9 cellular contexts compared by ENCODE assay signal in the genomic region with DNA sequence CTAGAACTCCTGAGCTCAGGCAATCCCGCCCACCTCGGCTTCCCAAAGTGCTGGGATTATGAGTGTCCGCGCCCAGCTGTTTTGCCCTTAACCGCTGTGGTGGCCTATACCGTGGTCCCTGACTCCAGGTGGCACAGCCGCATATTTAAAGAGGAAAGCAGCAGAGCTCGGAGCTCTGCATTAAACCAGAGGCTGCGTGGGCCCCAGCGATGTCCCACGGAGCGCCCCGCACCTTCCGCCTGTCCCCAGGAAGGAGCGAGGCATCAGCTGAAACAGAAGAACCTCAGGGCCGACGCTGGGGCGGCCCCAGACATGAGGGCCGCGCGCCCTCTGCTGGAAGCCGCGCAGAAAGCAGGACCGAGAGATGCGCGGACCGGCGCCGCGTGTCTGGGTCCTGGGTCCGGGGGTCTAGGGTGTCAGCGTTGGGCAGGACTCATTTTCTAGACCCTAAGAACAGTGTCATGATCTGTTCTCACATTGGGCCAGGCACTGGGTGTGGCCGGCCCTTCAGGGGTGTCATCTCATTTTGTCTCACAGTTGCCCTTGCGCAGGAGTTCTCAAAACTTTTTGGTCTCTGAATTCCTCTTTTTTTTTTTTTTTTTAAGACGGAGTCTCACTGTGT. TPM values are rescaled to one million over a fixed set of nuclear protein-coding genes. Genes with fewer than 3 reads are reported as not detected.
A peak's percentile ranks its signal among the peaks of the same experiment; 100 is the strongest.
DNase-seq lines count a peak whose midpoint lies in the region; ATAC-seq, FAIRE-seq and TF ChIP-seq lines count a peak whose summit lies in the region.
"Had no signal": no experiment of that assay in that cellular context is flagged by ENCODE, and none has a peak within 500 bp of the region (broad histone marks: within the 10 kb centered on the region; RNA-seq: fewer than 3 reads in every experiment).

No MANE protein-coding gene starts in this region.

- peaks cover 4% of the 10 kb centered on the region for H3K4me1 Mint-ChIP-seq in activated T-cell treated with anti-CD3 and anti-CD28 coated beads, Interleukin-2, amount 50 U/mL, for 4 hours (ENCODE audit: low read depth)
- peaks cover 5% of the 10 kb centered on the region for H3K4me1 Mint-ChIP-seq in neural progenitor cell
- H3K4me1 Mint-ChIP-seq in stimulated activated naive CD8-positive, alpha-beta T cell treated with anti-CD3 and anti-CD28 coated beads, Interleukin-15, amount 100 ng/mL, for 72 hours: peaks cover 14% of the 10 kb centered on the region

- H3K4me3 ChIP-seq in HL-60 (replicated peaks; ENCODE audit: insufficient read depth, low read length) (no peak overlapping the region), fibroblast of mammary gland (ENCODE audit: control insufficient read depth, low read depth, low read length) (no peak overlapping the region), neural progenitor cell (no peak overlapping the region)

- H3K36me3 ChIP-seq in neural progenitor cell: no peaks in the 10 kb centered on the region

- no peaks in the 10 kb centered on the region for H3K9me3 ChIP-seq in neural progenitor cell (ENCODE audit: low read depth)

- H3K9ac ChIP-seq in neural progenitor cell: no peak overlapping the region

- no peaks in the 10 kb centered on the region for H3K79me2 ChIP-seq in neural progenitor cell (ENCODE audit: low read depth)

- no peak overlapping the region for H3K4me2 ChIP-seq in neural progenitor cell

- DNase-seq in DMS153 treated with DMSO at 0.1 percent for 48 hours (lab: John Stamatoyannopoulos, UW; ENCODE audit: unreplicated experiment) (peak; percentile 54), HL-60 (ENCODE audit: low read depth in 1 of 2, low spot score in 1 of 2) (peak; percentile 57 to 62), RCC 7860 (ENCODE audit: low spot score) (peak; percentile 34), fibroblast of mammary gland (ENCODE audit: low read depth) (peak; percentile 54), neural progenitor cell (ENCODE audit: low spot score) (peak; percentile 91), mesenteric fat pad (ENCODE audit: low spot score) (no peak)
- DNase-seq in activated T-cell treated with anti-CD3 and anti-CD28 coated beads, Interleukin-2, amount 50 U/mL, for 4 hours: peak; percentile 64
- DNase-seq in stimulated activated naive CD8-positive, alpha-beta T cell treated with anti-CD3 and anti-CD28 coated beads, Interleukin-15, amount 100 ng/mL, for 72 hours: peak; percentile 75 to 78

- TF ChIP-seq CTCF in HL-60 (IDR thresholded peaks at IDR 0.05; ENCODE audit: insufficient read depth, low read length): peak; percentile 72
- peak; percentile 78 for TF ChIP-seq CTCF in fibroblast of mammary gland (conservative IDR thresholded peaks at IDR 0.05; ENCODE audit: control insufficient read depth, insufficient read depth, low read depth, low read length)
- TF ChIP-seq CTCF in neural progenitor cell (IDR thresholded peaks at IDR 0.05): peak; percentile 99

- no peaks in the 10 kb centered on the region for H3K36me3 Mint-ChIP-seq in activated T-cell treated with anti-CD3 and anti-CD28 coated beads, Interleukin-2, amount 50 U/mL, for 4 hours (ENCODE audit: insufficient read depth)
- peaks cover 1% of the 10 kb centered on the region for H3K36me3 Mint-ChIP-seq in neural progenitor cell
- H3K36me3 Mint-ChIP-seq: activated naive CD8-positive, alpha-beta T cell had no signal

- no peaks in the 10 kb centered on the region for H3K9me3 Mint-ChIP-seq in activated T-cell treated with anti-CD3 and anti-CD28 coated beads, Interleukin-2, amount 50 U/mL, for 4 hours
- H3K9me3 Mint-ChIP-seq in neural progenitor cell: no peaks in the 10 kb centered on the region
- no peaks in the 10 kb centered on the region for H3K9me3 Mint-ChIP-seq in stimulated activated naive CD8-positive, alpha-beta T cell treated with anti-CD3 and anti-CD28 coated beads, Interleukin-15, amount 100 ng/mL, for 72 hours

- H3K4me1 ChIP-seq in neural progenitor cell: no peaks in the 10 kb centered on the region

- H3K27ac ChIP-seq in HL-60 (replicated peaks): no peak overlapping the region
- H3K27ac ChIP-seq in neural progenitor cell: no peak overlapping the region

- peak overlapping the region; percentile 73 for H2AFZ ChIP-seq in neural progenitor cell (replicated peaks)

- H3K27ac Mint-ChIP-seq in neural progenitor cell: no peak overlapping the region
- H3K27ac Mint-ChIP-seq in stimulated activated naive CD8-positive, alpha-beta T cell treated with anti-CD3 and anti-CD28 coated beads, Interleukin-15, amount 100 ng/mL, for 72 hours: no peak overlapping the region
- H3K27ac Mint-ChIP-seq: activated naive CD8-positive, alpha-beta T cell had no signal

- ATAC-seq in activated T-cell treated with anti-CD3 and anti-CD28 coated beads, Interleukin-2, amount 50 U/mL, for 4 hours: peak; percentile 90
- ATAC-seq in stimulated activated naive CD8-positive, alpha-beta T cell treated with anti-CD3 and anti-CD28 coated beads, Interleukin-15, amount 100 ng/mL, for 72 hours: peak; percentile 87

- H3F3A ChIP-seq in neural progenitor cell (ENCODE audit: low read depth): no peaks in the 10 kb centered on the region

- no peak for FAIRE-seq in RCC 7860 (lab: Jason Lieb, UNC)

- H3K27me3 Mint-ChIP-seq in activated T-cell treated with anti-CD3 and anti-CD28 coated beads, Interleukin-2, amount 50 U/mL, for 4 hours (ENCODE audit: low read depth): no peaks in the 10 kb centered on the region
- peaks cover 3% of the 10 kb centered on the region for H3K27me3 Mint-ChIP-seq in neural progenitor cell (ENCODE audit: insufficient read depth, low read depth)
- H3K27me3 Mint-ChIP-seq in stimulated activated naive CD8-positive, alpha-beta T cell treated with anti-CD3 and anti-CD28 coated beads, Interleukin-15, amount 100 ng/mL, for 72 hours: peaks cover 7% of the 10 kb centered on the region

- H3K4me3 Mint-ChIP-seq in activated T-cell treated with anti-CD3 and anti-CD28 coated beads, Interleukin-2, amount 50 U/mL, for 4 hours: peak overlapping the region; percentile 36
- H3K4me3 Mint-ChIP-seq in neural progenitor cell: no peak overlapping the region
- H3K4me3 Mint-ChIP-seq in stimulated activated naive CD8-positive, alpha-beta T cell treated with anti-CD3 and anti-CD28 coated beads, Interleukin-15, amount 100 ng/mL, for 72 hours: peak overlapping the region in 1 of 2 donors; percentile 39

- H4K20me1 ChIP-seq in neural progenitor cell (ENCODE audit: low read depth): no peaks in the 10 kb centered on the region

- H3K27me3 ChIP-seq in HL-60 (ENCODE audit: insufficient read depth, poor library complexity, severe bottlenecking) (no peaks in the 10 kb centered on the region), neural progenitor cell (no peaks in the 10 kb centered on the region)

RNA-seq across cellular contexts. Expression of a gene that starts 37.7 kb away (rescaled TPM):
- under 1 TPM; 0.05 to 0.71 (median 0.41) TPM for total RNA-seq in activated T-cell treated with anti-CD3 and anti-CD28 coated beads, Interleukin-2, amount 50 U/mL, for 4 hours
- total RNA-seq in neural progenitor cell (ENCODE audit: low replicate concordance): 0.03 TPM in 1 of 2 replicates, not detected in the other
- 4.8 TPM for total RNA-seq in mesenteric fat pad

RNA-seq across cellular contexts. Expression of a gene that starts 49.6 kb away (rescaled TPM):
- 1 to 10 TPM in 1 of 3 donors, under 1 TPM in 2; 0.13 to 2.0 (median 0.27) TPM for total RNA-seq in activated T-cell treated with anti-CD3 and anti-CD28 coated beads, Interleukin-2, amount 50 U/mL, for 4 hours
- total RNA-seq in neural progenitor cell (ENCODE audit: low replicate concordance) (69.0 and 95.1 TPM in 2 replicates), mesenteric fat pad (57.2 TPM)

Comparison
In these comparisons a context has a peak if more than half of its experiments do, and no peak if none do; other contexts are left out.
1. RNA of a gene that starts 49.6 kb away (total RNA-seq): 69.0 to 95.1 TPM in neural progenitor cell and 57.2 TPM in mesenteric fat pad (single experiment); 0.13 to 2.0 TPM in activated T-cell treated with anti-CD3 and anti-CD28 coated beads, Interleukin-2, amount 50 U/mL, for 4 hours; every median in the first group is over 10 times any median in the second.
2. Peak in every context shown above with its lines, with median percentiles within 50 percentile points of each other: CTCF ChIP-seq.